ENCODE assay signal across 1 cellular context in the genomic region with DNA sequence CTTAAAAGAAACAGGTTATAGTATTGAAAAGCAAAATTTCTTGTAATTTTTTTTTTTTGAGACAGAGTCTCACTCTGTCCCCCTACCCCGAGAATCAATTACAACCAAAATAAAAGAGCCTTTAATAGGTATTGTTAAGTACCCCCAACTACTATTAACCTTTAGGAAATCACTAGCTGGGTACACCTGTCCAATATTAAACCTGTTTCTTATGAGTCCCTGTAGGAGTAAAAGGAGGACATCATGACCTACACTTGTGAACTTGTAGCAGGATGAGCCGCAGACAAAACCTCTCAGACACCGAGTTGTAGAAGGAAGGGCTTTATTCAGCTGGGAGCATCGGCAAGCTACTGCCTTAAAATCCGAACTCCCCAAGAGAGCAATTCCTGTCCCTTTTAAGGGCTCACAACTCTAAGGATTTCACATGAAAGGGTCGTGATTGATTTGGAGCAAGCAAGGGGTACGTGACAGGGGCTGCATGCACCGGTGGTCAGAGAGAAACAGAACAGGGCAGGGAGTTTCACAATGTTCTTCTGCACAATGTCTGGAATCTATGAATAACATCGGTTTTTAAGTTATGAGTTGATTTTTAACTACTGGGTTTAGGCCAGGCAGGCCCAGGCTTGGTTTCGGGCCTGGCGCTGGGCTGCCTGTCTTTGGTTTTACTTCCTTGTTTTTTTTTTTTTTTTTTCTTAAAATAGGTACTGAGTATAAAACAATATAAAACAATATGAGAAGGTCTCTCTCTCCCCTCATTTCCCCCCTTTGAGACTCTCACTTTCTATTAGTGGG.
TF ChIP-seq lines count a peak whose summit lies in the region.

No MANE protein-coding gene starts in this region.

TF ChIP-seq in GM12878, 131 proteins besides CTCF, POLR2A, EP300 and RAD21:
- peak in 1 of 2 experiments; percentile 27; a peak in 1 of 4 replicates for TF ChIP-seq BHLHE40 (IDR thresholded peaks at IDR 0.05; ENCODE audit: borderline replicate concordance in 1 of 2, low read depth in 2 of 2, low read length in 1 of 2)
- peak; percentile 13; the same call in 1 of the 2 replicates for TF ChIP-seq CREB1 (IDR thresholded peaks at IDR 0.05; ENCODE audit: low read depth)
- 0 out of 2 replicates have a peak, but pooled peaks have one; percentile 37 for TF ChIP-seq TCF7 (IDR thresholded peaks at IDR 0.05; ENCODE audit: borderline replicate concordance)
- peak; percentile 71; the same call in 1 of the 2 replicates for TF ChIP-seq MTA2 (IDR thresholded peaks at IDR 0.05; ENCODE audit: low read depth)
- TF ChIP-seq ZNF384 (IDR thresholded peaks at IDR 0.05; ENCODE audit: borderline replicate concordance, low read depth, low read length) = peak; percentile 72; the same call in 1 of the 2 replicates
- TF ChIP-seq IKZF2 (IDR thresholded peaks at IDR 0.05) = peak; percentile 68 to 82; a peak in 3 of 4 replicates
- TF ChIP-seq MEF2B (IDR thresholded peaks at IDR 0.05; ENCODE audit: partially characterized antibody, poor library complexity, severe bottlenecking) = peak; percentile 72
- TF ChIP-seq, protein P1, sequence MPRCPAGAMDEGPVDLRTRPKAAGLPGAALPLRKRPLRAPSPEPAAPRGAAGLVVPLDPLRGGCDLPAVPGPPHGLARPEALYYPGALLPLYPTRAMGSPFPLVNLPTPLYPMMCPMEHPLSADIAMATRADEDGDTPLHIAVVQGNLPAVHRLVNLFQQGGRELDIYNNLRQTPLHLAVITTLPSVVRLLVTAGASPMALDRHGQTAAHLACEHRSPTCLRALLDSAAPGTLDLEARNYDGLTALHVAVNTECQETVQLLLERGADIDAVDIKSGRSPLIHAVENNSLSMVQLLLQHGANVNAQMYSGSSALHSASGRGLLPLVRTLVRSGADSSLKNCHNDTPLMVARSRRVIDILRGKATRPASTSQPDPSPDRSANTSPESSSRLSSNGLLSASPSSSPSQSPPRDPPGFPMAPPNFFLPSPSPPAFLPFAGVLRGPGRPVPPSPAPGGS (IDR thresholded peaks at IDR 0.05; ENCODE audit: borderline replicate concordance, insufficient read depth, low read depth, low read length, poor library complexity, severe bottlenecking) = peak; percentile 24
- peak; percentile 75 for TF ChIP-seq PML (IDR thresholded peaks at IDR 0.05; ENCODE audit: low read length)
- TF ChIP-seq TBL1XR1 (IDR thresholded peaks at IDR 0.05; ENCODE audit: low read depth, low read length) = 0 out of 2 replicates have a peak, but pooled peaks have one; percentile 37
- TF ChIP-seq JUNB (IDR thresholded peaks at IDR 0.05) = peak; percentile 60
- TF ChIP-seq ATF7 (IDR thresholded peaks at IDR 0.05; ENCODE audit: low read depth) = 0 out of 2 replicates have a peak, but pooled peaks have one; percentile 53
- TF ChIP-seq RUNX3 (IDR thresholded peaks at IDR 0.05; ENCODE audit: low read length) = peak; percentile 72
- peak; percentile 61; the same call in 1 of the 2 replicates for TF ChIP-seq BACH1 (IDR thresholded peaks at IDR 0.05; ENCODE audit: borderline replicate concordance)
- 0 out of 4 replicates have a peak, but pooled peaks of 1 of the 2 experiments have one; percentile 12 for TF ChIP-seq ETV6 (conservative IDR thresholded peaks at IDR 0.05 in 1 of 2, IDR thresholded peaks at IDR 0.05 in 1 of 2; ENCODE audit: borderline replicate concordance in 1 of 2, low read depth in 1 of 2)
- TF ChIP-seq, protein P2, sequence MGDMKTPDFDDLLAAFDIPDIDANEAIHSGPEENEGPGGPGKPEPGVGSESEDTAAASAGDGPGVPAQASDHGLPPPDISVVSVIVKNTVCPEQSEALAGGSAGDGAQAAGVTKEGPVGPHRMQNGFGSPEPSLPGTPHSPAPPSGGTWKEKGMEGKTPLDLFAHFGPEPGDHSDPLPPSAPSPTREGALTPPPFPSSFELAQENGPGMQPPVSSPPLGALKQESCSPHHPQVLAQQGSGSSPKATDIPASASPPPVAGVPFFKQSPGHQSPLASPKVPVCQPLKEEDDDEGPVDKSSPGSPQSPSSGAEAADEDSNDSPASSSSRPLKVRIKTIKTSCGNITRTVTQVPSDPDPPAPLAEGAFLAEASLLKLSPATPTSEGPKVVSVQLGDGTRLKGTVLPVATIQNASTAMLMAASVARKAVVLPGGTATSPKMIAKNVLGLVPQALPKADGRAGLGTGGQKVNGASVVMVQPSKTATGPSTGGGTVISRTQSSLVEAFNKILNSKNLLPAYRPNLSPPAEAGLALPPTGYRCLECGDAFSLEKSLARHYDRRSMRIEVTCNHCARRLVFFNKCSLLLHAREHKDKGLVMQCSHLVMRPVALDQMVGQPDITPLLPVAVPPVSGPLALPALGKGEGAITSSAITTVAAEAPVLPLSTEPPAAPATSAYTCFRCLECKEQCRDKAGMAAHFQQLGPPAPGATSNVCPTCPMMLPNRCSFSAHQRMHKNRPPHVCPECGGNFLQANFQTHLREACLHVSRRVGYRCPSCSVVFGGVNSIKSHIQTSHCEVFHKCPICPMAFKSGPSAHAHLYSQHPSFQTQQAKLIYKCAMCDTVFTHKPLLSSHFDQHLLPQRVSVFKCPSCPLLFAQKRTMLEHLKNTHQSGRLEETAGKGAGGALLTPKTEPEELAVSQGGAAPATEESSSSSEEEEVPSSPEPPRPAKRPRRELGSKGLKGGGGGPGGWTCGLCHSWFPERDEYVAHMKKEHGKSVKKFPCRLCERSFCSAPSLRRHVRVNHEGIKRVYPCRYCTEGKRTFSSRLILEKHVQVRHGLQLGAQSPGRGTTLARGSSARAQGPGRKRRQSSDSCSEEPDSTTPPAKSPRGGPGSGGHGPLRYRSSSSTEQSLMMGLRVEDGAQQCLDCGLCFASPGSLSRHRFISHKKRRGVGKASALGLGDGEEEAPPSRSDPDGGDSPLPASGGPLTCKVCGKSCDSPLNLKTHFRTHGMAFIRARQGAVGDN (IDR thresholded peaks at IDR 0.05) = peak; percentile 55; the same call in 1 of the 2 replicates
- 0 out of 4 replicates have a peak, but pooled peaks of 1 of the 2 experiments have one; percentile 44 for TF ChIP-seq CEBPB (IDR thresholded peaks at IDR 0.05; ENCODE audit: borderline replicate concordance in 1 of 2, low read depth in 2 of 2, low read length in 2 of 2)
- peak; percentile 86 for TF ChIP-seq NFIC (IDR thresholded peaks at IDR 0.05; ENCODE audit: low read depth, low read length)
- 0 out of 2 replicates have a peak, but pooled peaks have one; percentile 27 for TF ChIP-seq HDGF (IDR thresholded peaks at IDR 0.05)
- 0 out of 2 replicates have a peak, but pooled peaks have one; percentile 33 for TF ChIP-seq CBFB (IDR thresholded peaks at IDR 0.05; ENCODE audit: low read depth)
- peak; percentile 65 for TF ChIP-seq GATAD2B (conservative IDR thresholded peaks at IDR 0.05; ENCODE audit: low read depth)
- TF ChIP-seq, protein P3, sequence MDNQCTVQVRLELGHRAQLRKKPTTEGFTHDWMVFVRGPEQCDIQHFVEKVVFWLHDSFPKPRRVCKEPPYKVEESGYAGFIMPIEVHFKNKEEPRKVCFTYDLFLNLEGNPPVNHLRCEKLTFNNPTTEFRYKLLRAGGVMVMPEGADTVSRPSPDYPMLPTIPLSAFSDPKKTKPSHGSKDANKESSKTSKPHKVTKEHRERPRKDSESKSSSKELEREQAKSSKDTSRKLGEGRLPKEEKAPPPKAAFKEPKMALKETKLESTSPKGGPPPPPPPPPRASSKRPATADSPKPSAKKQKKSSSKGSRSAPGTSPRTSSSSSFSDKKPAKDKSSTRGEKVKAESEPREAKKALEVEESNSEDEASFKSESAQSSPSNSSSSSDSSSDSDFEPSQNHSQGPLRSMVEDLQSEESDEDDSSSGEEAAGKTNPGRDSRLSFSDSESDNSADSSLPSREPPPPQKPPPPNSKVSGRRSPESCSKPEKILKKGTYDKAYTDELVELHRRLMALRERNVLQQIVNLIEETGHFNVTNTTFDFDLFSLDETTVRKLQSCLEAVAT (IDR thresholded peaks at IDR 0.05) = peak; percentile 59
- peak; percentile 47; the same call in 1 of the 2 replicates for TF ChIP-seq IKZF1 (conservative IDR thresholded peaks at IDR 0.05)
- TF ChIP-seq DPF2 (IDR thresholded peaks at IDR 0.05) = peak; percentile 66; the same call in 1 of the 2 replicates
- 0 out of 2 replicates have a peak, but pooled peaks have one; percentile 15 for TF ChIP-seq ASH2L (IDR thresholded peaks at IDR 0.05; ENCODE audit: borderline replicate concordance, low read depth)
- peak; percentile 39; the same call in 1 of the 2 replicates for TF ChIP-seq SMARCA5 (IDR thresholded peaks at IDR 0.05)
- TF ChIP-seq MTA3 (IDR thresholded peaks at IDR 0.05; ENCODE audit: borderline replicate concordance, low read length) = 0 out of 2 replicates have a peak, but pooled peaks have one; percentile 42
- 0 out of 2 replicates have a peak, but pooled peaks have one; percentile 23 for TF ChIP-seq CBX5 (IDR thresholded peaks at IDR 0.05; ENCODE audit: low read depth)
- TF ChIP-seq ZBED1 (IDR thresholded peaks at IDR 0.05; ENCODE audit: borderline replicate concordance) = peak; percentile 81
- TF ChIP-seq, protein P4, sequence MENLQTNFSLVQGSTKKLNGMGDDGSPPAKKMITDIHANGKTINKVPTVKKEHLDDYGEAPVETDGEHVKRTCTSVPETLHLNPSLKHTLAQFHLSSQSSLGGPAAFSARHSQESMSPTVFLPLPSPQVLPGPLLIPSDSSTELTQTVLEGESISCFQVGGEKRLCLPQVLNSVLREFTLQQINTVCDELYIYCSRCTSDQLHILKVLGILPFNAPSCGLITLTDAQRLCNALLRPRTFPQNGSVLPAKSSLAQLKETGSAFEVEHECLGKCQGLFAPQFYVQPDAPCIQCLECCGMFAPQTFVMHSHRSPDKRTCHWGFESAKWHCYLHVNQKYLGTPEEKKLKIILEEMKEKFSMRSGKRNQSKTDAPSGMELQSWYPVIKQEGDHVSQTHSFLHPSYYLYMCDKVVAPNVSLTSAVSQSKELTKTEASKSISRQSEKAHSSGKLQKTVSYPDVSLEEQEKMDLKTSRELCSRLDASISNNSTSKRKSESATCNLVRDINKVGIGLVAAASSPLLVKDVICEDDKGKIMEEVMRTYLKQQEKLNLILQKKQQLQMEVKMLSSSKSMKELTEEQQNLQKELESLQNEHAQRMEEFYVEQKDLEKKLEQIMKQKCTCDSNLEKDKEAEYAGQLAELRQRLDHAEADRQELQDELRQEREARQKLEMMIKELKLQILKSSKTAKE (IDR thresholded peaks at IDR 0.05; ENCODE audit: low read depth, poor library complexity, severe bottlenecking) = peak; percentile 87
- TF ChIP-seq EED (IDR thresholded peaks at IDR 0.05; ENCODE audit: low read depth) = peak; percentile 77
- peak; percentile 60; the same call in 1 of the 2 replicates for TF ChIP-seq CREM (IDR thresholded peaks at IDR 0.05; ENCODE audit: low read depth)
- TF ChIP-seq FOXM1 (IDR thresholded peaks at IDR 0.05; ENCODE audit: low read depth, low read length) = peak; percentile 66; the same call in 1 of the 2 replicates
- TF ChIP-seq, protein P5, sequence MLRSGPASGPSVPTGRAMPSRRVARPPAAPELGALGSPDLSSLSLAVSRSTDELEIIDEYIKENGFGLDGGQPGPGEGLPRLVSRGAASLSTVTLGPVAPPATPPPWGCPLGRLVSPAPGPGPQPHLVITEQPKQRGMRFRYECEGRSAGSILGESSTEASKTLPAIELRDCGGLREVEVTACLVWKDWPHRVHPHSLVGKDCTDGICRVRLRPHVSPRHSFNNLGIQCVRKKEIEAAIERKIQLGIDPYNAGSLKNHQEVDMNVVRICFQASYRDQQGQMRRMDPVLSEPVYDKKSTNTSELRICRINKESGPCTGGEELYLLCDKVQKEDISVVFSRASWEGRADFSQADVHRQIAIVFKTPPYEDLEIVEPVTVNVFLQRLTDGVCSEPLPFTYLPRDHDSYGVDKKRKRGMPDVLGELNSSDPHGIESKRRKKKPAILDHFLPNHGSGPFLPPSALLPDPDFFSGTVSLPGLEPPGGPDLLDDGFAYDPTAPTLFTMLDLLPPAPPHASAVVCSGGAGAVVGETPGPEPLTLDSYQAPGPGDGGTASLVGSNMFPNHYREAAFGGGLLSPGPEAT (IDR thresholded peaks at IDR 0.05; ENCODE audit: low read depth) = peak; percentile 86
- TF ChIP-seq, protein P6, sequence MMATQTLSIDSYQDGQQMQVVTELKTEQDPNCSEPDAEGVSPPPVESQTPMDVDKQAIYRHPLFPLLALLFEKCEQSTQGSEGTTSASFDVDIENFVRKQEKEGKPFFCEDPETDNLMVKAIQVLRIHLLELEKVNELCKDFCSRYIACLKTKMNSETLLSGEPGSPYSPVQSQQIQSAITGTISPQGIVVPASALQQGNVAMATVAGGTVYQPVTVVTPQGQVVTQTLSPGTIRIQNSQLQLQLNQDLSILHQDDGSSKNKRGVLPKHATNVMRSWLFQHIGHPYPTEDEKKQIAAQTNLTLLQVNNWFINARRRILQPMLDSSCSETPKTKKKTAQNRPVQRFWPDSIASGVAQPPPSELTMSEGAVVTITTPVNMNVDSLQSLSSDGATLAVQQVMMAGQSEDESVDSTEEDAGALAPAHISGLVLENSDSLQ (IDR thresholded peaks at IDR 0.05) = peak; percentile 51
- TF ChIP-seq NR2F1 (conservative IDR thresholded peaks at IDR 0.05) = peak; percentile 29; the same call in 1 of the 2 replicates
- TF ChIP-seq, protein P7, sequence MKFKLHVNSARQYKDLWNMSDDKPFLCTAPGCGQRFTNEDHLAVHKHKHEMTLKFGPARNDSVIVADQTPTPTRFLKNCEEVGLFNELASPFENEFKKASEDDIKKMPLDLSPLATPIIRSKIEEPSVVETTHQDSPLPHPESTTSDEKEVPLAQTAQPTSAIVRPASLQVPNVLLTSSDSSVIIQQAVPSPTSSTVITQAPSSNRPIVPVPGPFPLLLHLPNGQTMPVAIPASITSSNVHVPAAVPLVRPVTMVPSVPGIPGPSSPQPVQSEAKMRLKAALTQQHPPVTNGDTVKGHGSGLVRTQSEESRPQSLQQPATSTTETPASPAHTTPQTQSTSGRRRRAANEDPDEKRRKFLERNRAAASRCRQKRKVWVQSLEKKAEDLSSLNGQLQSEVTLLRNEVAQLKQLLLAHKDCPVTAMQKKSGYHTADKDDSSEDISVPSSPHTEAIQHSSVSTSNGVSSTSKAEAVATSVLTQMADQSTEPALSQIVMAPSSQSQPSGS (IDR thresholded peaks at IDR 0.05; ENCODE audit: low read length) = peak; percentile 71; the same call in 1 of the 2 replicates
- TF ChIP-seq MEF2A (IDR thresholded peaks at IDR 0.05; ENCODE audit: insufficient read depth, low read depth, low read length) = peak; percentile 91
- TF ChIP-seq NBN (IDR thresholded peaks at IDR 0.05) = peak; percentile 74
